16 cellular contexts compared by ENCODE assay signal in genomic region chr2:214543386-214543955, GRCh38.
DNase-seq lines count a peak whose midpoint lies in the region; ATAC-seq and TF ChIP-seq lines count a peak whose summit lies in the region.
"Had no signal": no experiment of that assay in that cellular context is flagged by ENCODE, and none has a peak within 500 bp of the region (broad histone marks: within the 10 kb centered on the region; RNA-seq: fewer than 3 reads in every experiment).

No MANE protein-coding gene starts in this region.

- H3K4me1 Mint-ChIP-seq in stimulated activated memory B cell treated with anti-CD40 and anti-IgM and Interleukin-4, amounts not matched to agents 10 μg/mL and 1 μg/mL and 100 μg/mL, for 72 hours, result no peaks in the 10 kb centered on the region
- H3K4me1 Mint-ChIP-seq: immature natural killer cell had no signal

- H3K4me3 ChIP-seq in astrocyte of the cerebellum (ENCODE audit: low read depth, low read length) (no peak overlapping the region), mucosa of descending colon (no peak overlapping the region)

- no peaks in the 10 kb centered on the region for H3K27me3 Mint-ChIP-seq in stimulated activated memory B cell treated with anti-CD40 and anti-IgM and Interleukin-4, amounts not matched to agents 10 μg/mL and 1 μg/mL and 100 μg/mL, for 72 hours

- TF ChIP-seq CTCF in astrocyte of the cerebellum (IDR thresholded peaks at IDR 0.05; ENCODE audit: low read depth, low read length, missing control alignments), result no peak
- no peak for TF ChIP-seq CTCF in mucosa of descending colon (IDR thresholded peaks at IDR 0.05)

- in situ Hi-C loops in astrocyte of the cerebellum (cut with HindIII; ENCODE audit: low sequenced_read_pairs), result no loop called here

- no peaks in the 10 kb centered on the region for H3K36me3 Mint-ChIP-seq in stimulated activated memory B cell treated with anti-CD40 and anti-IgM and Interleukin-4, amounts not matched to agents 10 μg/mL and 1 μg/mL and 100 μg/mL, for 72 hours
- H3K36me3 Mint-ChIP-seq: brain, immature natural killer cell had no signal

- H3K4me3 Mint-ChIP-seq in stimulated activated memory B cell treated with anti-CD40 and anti-IgM and Interleukin-4, amounts not matched to agents 10 μg/mL and 1 μg/mL and 100 μg/mL, for 72 hours, result no peak overlapping the region
- H3K4me3 Mint-ChIP-seq: activated T-cell treated with anti-CD3 and anti-CD28 coated beads, Interleukin-2, amount 50 U/mL, for 4 hours; brain; immature natural killer cell had no signal

- intact Hi-C loops in mucosa of descending colon (cut with DNase I, micrococcal nuclease), result no loop called here

- H3K9me3 Mint-ChIP-seq in stimulated activated memory B cell treated with anti-CD40 and anti-IgM and Interleukin-4, amounts not matched to agents 10 μg/mL and 1 μg/mL and 100 μg/mL, for 72 hours, result no peaks in the 10 kb centered on the region
- H3K9me3 Mint-ChIP-seq: activated T-cell treated with anti-CD3 and anti-CD28 coated beads, Interleukin-2, amount 50 U/mL, for 4 hours; brain had no signal

- no peaks in the 10 kb centered on the region for H3K9me3 ChIP-seq in mucosa of descending colon

- H3K36me3 ChIP-seq in mucosa of descending colon (ENCODE audit: low read depth), result no peaks in the 10 kb centered on the region

- no peaks in the 10 kb centered on the region for H3K4me1 ChIP-seq in mucosa of descending colon (ENCODE audit: low read depth)

- DNase-seq in GM03348 (ENCODE audit: low spot score) (peak; percentile 15), NCI-H2029 treated with DMSO at 0.1 percent for 48 hours (lab: John Stamatoyannopoulos, UW) (peak; percentile 32), astrocyte of the cerebellum (ENCODE audit: low read depth) (peak; percentile 26), mucosa of descending colon (peak in 1 of 3 donors; percentile 28), SKM-1 treated with dmso at 0.1 percent for 144 hours (lab: John Stamatoyannopoulos, UW; ENCODE audit: unreplicated experiment) (no peak)
- DNase-seq: activated CD4-positive, CD25-positive, alpha-beta regulatory T cell; activated T-cell treated with anti-CD3 and anti-CD28 coated beads, Interleukin-2, amount 50 U/mL, for 4 hours; DMS79; immature natural killer cell; NCI-H1436 treated with DMSO at 0.1 percent for 48 hours; stimulated activated CD8-positive, alpha-beta memory T cell treated with anti-CD3 and anti-CD28 coated beads, Interleukin-4, amount 100 ng/mL, for 48 hours had no signal

- ATAC-seq in mucosa of descending colon, result peak; percentile 25
- no peak for ATAC-seq in GM19397 (IDR thresholded peaks at IDR 0.05; ENCODE audit: unreplicated experiment)
- ATAC-seq in stimulated activated memory B cell treated with anti-CD40 and anti-IgM and Interleukin-4, amounts not matched to agents 10 μg/mL and 1 μg/mL and 100 μg/mL, for 72 hours, result no peak
- ATAC-seq: activated T-cell treated with anti-CD3 and anti-CD28 coated beads, Interleukin-2, amount 50 U/mL, for 4 hours; esophagus mucosa; Right ventricle myocardium inferior had no signal

- H3K27ac Mint-ChIP-seq in stimulated activated memory B cell treated with anti-CD40 and anti-IgM and Interleukin-4, amounts not matched to agents 10 μg/mL and 1 μg/mL and 100 μg/mL, for 72 hours, result no peak overlapping the region
- H3K27ac Mint-ChIP-seq: immature natural killer cell had no signal
